1 cellular context compared by ENCODE assay signal in the genomic region with DNA sequence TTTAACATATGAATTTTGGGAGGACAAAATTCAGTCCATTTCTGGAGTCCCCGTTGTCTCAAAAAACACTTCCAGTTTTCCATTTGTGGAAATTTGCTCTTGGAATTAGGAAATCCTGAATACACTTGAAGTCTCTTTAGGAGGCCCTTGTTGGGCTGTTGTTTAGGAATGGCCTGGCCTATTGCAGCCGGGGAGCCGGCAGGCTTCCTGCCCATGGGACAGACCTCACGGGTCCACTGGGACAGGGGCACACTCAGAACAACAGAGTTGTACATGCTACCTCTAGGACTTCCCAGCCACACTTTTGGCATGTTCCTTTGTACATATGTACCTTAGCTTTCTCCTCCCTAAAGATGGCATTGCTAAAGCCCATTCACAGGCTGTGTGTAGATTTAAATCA.
TF ChIP-seq lines count a peak whose summit lies in the region.

No MANE protein-coding gene starts in this region.

TF ChIP-seq in WTC11, 78 proteins besides CTCF, POLR2A, EP300 and RAD21 (continued from another document):
- TF ChIP-seq, protein P1, sequence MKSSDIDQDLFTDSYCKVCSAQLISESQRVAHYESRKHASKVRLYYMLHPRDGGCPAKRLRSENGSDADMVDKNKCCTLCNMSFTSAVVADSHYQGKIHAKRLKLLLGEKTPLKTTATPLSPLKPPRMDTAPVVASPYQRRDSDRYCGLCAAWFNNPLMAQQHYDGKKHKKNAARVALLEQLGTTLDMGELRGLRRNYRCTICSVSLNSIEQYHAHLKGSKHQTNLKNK (CRISPR knock-in tag; IDR thresholded peaks at IDR 0.05), result no peak
- TF ChIP-seq ZNF232 (CRISPR knock-in tag; IDR thresholded peaks at IDR 0.05) (no peak), ERG (CRISPR knock-in tag; IDR thresholded peaks at IDR 0.05) (no peak)
TF ChIP-seq in WTC11: peak in this region for 0.
